In genomic region chr10:119238577-119238976, GRCh38 we compare ENCODE assay signal across 15 cellular contexts. TPM values are rescaled to one million over a fixed set of nuclear protein-coding genes. Genes with fewer than 3 reads are reported as not detected.
DNase-seq lines count a peak whose midpoint lies in the region; ATAC-seq and TF ChIP-seq lines count a peak whose summit lies in the region.
"Had no signal": no experiment of that assay in that cellular context is flagged by ENCODE, and none has a peak within 500 bp of the region (broad histone marks: within the 10 kb centered on the region; RNA-seq: fewer than 3 reads in every experiment).

No MANE protein-coding gene starts in this region.

- intact Hi-C loops in esophagus muscularis mucosa (cut with DNase I): no loop called here
- intact Hi-C loops in activated CD4-positive, alpha-beta memory T cell treated with anti-CD3 and anti-CD28 coated beads for 36 hours (cut with micrococcal nuclease): no loop called here
- intact Hi-C loops in testis (cut with DNase I; ENCODE audit: low total_unique reads): no loop called here

- no peak overlapping the region for H3K4me3 ChIP-seq in Peyer's patch
- H3K4me3 ChIP-seq in esophagus muscularis mucosa: no peak overlapping the region
- H3K4me3 ChIP-seq in testis: no peak overlapping the region
- H3K4me3 ChIP-seq: BLaER1 treated with 17β-estradiol and CSF1 and Interleukin-3, amounts not matched to agents 10 nM and 100 nM; breast epithelium had no signal

- H3K27ac ChIP-seq in Peyer's patch (peak overlapping the region in 3 of 4 donors; percentile 17 to 70 (median 46)), esophagus muscularis mucosa (replicated peaks in 1 of 4) (peak overlapping the region; percentile 47 to 68 (median 57)), testis (no peak overlapping the region)
- H3K27ac ChIP-seq: BLaER1 treated with 17β-estradiol and CSF1 and Interleukin-3, amounts not matched to agents 10 nM and 100 nM had no signal

- TF ChIP-seq EP300 in esophagus muscularis mucosa (IDR thresholded peaks at IDR 0.05): no peak

- TF ChIP-seq POLR2A in Peyer's patch (IDR thresholded peaks at IDR 0.05) (no peak), esophagus muscularis mucosa (IDR thresholded peaks at IDR 0.05; ENCODE audit: low read depth) (no peak), testis (IDR thresholded peaks at IDR 0.05) (no peak)

- H3K27ac Mint-ChIP-seq in naive B cell: peak overlapping the region in 5 of 6 donors; percentile 47 to 96 (median 67)
- peak overlapping the region; percentile 63 for H3K27ac Mint-ChIP-seq in stimulated activated memory B cell treated with anti-CD40 and anti-IgM and Interleukin-4, amounts not matched to agents 10 μg/mL and 1 μg/mL and 100 μg/mL, for 72 hours
- H3K27ac Mint-ChIP-seq in activated CD4-positive, alpha-beta memory T cell treated with anti-CD3 and anti-CD28 coated beads for 36 hours: no peak overlapping the region

- H3K36me3 Mint-ChIP-seq in naive B cell: peaks cover 0 to 7% of the 10 kb centered on the region in 2 donors
- no peaks in the 10 kb centered on the region for H3K36me3 Mint-ChIP-seq in stimulated activated memory B cell treated with anti-CD40 and anti-IgM and Interleukin-4, amounts not matched to agents 10 μg/mL and 1 μg/mL and 100 μg/mL, for 72 hours
- H3K36me3 Mint-ChIP-seq in activated CD4-positive, alpha-beta memory T cell treated with anti-CD3 and anti-CD28 coated beads for 36 hours: no peaks in the 10 kb centered on the region
- H3K36me3 Mint-ChIP-seq: activated naive CD4-positive, alpha-beta T cell treated with anti-CD3 and anti-CD28 coated beads, Interleukin-2, amount 10 ng/mL, durations not matched to agents 7 days and 5 days had no signal

- CTCF ChIA-PET in activated CD4-positive, alpha-beta memory T cell treated with anti-CD3 and anti-CD28 coated beads for 36 hours (lab: Charles Lee): no interaction called here

- H3K9me3 Mint-ChIP-seq in naive B cell: peaks cover 0 to 3% (median 0%) of the 10 kb centered on the region in 7 donors
- H3K9me3 Mint-ChIP-seq in stimulated activated memory B cell treated with anti-CD40 and anti-IgM and Interleukin-4, amounts not matched to agents 10 μg/mL and 1 μg/mL and 100 μg/mL, for 72 hours: peaks cover 2% of the 10 kb centered on the region
- H3K9me3 Mint-ChIP-seq in activated CD4-positive, alpha-beta memory T cell treated with anti-CD3 and anti-CD28 coated beads for 36 hours: peaks cover 2% of the 10 kb centered on the region
- H3K9me3 Mint-ChIP-seq: activated naive CD4-positive, alpha-beta T cell treated with anti-CD3 and anti-CD28 coated beads, Interleukin-2, amount 10 ng/mL, durations not matched to agents 7 days and 5 days had no signal

- POLR2A ChIA-PET in activated CD4-positive, alpha-beta memory T cell treated with anti-CD3 and anti-CD28 coated beads for 36 hours (lab: Charles Lee): no interaction called here

- TF ChIP-seq CTCF in Peyer's patch (IDR thresholded peaks at IDR 0.05) (no peak), esophagus muscularis mucosa (IDR thresholded peaks at IDR 0.05) (no peak), testis (IDR thresholded peaks at IDR 0.05) (no peak)

- H3K4me1 ChIP-seq in Peyer's patch (peaks cover 0 to 43% (median 2%) of the 10 kb centered on the region in 4 donors), esophagus muscularis mucosa (peaks cover 55 to 86% (median 74%) of the 10 kb centered on the region in 4 donors), testis (no peaks in the 10 kb centered on the region)
- H3K4me1 ChIP-seq: breast epithelium had no signal

- no peak for ATAC-seq in naive B cell (ENCODE audit: low read depth in 2 of 2)
- no peak for ATAC-seq in stimulated activated memory B cell treated with anti-CD40 and anti-IgM and Interleukin-4, amounts not matched to agents 10 μg/mL and 1 μg/mL and 100 μg/mL, for 72 hours

- H3K36me3 ChIP-seq in Peyer's patch (no peaks in the 10 kb centered on the region), esophagus muscularis mucosa (no peaks in the 10 kb centered on the region), testis (ENCODE audit: low read depth, missing control alignments) (no peaks in the 10 kb centered on the region)
- H3K36me3 ChIP-seq: BLaER1 treated with 17β-estradiol and CSF1 and Interleukin-3, amounts not matched to agents 10 nM and 100 nM; breast epithelium had no signal

- peaks cover 35 to 64% (median 64%) of the 10 kb centered on the region in 3 donors for H3K4me1 Mint-ChIP-seq in naive B cell
- peaks cover 75% of the 10 kb centered on the region for H3K4me1 Mint-ChIP-seq in stimulated activated memory B cell treated with anti-CD40 and anti-IgM and Interleukin-4, amounts not matched to agents 10 μg/mL and 1 μg/mL and 100 μg/mL, for 72 hours
- H3K4me1 Mint-ChIP-seq in activated CD4-positive, alpha-beta memory T cell treated with anti-CD3 and anti-CD28 coated beads for 36 hours (ENCODE audit: low read depth): peaks cover 39% of the 10 kb centered on the region

- no peaks in the 10 kb centered on the region for H3K9me3 ChIP-seq in Peyer's patch
- no peaks in the 10 kb centered on the region for H3K9me3 ChIP-seq in esophagus muscularis mucosa
- H3K9me3 ChIP-seq in testis: no peaks in the 10 kb centered on the region
- H3K9me3 ChIP-seq: breast epithelium had no signal

- 83% methylated on average over 8 of the region's 8 CpGs for WGBS in esophagus muscularis mucosa
- 78 to 85% methylated on average over 8 of the region's 8 CpGs for WGBS in testis, 2 donors

- DNase-seq in Peyer's patch (no peak), esophagus muscularis mucosa (ENCODE audit: extremely low spot score) (no peak), naive B cell (no peak), HPDE6-E6E7 (ENCODE audit: extremely low spot score) (no peak), testis (no peak)
- no peak for DNase-seq in activated CD8-positive, alpha-beta memory T cell treated with anti-CD3 and anti-CD28 coated beads for 24 hours
- no peak for DNase-seq in activated CD4-positive, alpha-beta memory T cell treated with anti-CD3 and anti-CD28 coated beads for 36 hours
- DNase-seq: activated naive CD4-positive, alpha-beta T cell treated with anti-CD3 and anti-CD28 coated beads, Interleukin-2, amount 10 ng/mL, durations not matched to agents 7 days and 5 days; DMS79 treated with DMSO at 0.1 percent for 48 hours; MM.1S; NCI-H1930; NCI-H524 treated with DMSO at 0.1 percent for 48 hours had no signal

- H3K27me3 ChIP-seq in Peyer's patch (no peaks in the 10 kb centered on the region), esophagus muscularis mucosa (no peaks in the 10 kb centered on the region), testis (no peaks in the 10 kb centered on the region)
- H3K27me3 ChIP-seq: BLaER1 treated with 17β-estradiol and CSF1 and Interleukin-3, amounts not matched to agents 10 nM and 100 nM; breast epithelium had no signal

- no peaks in the 10 kb centered on the region for H3K27me3 Mint-ChIP-seq in naive B cell
- H3K27me3 Mint-ChIP-seq in stimulated activated memory B cell treated with anti-CD40 and anti-IgM and Interleukin-4, amounts not matched to agents 10 μg/mL and 1 μg/mL and 100 μg/mL, for 72 hours: no peaks in the 10 kb centered on the region
- H3K27me3 Mint-ChIP-seq in activated CD4-positive, alpha-beta memory T cell treated with anti-CD3 and anti-CD28 coated beads for 36 hours: no peaks in the 10 kb centered on the region
- H3K27me3 Mint-ChIP-seq: activated naive CD4-positive, alpha-beta T cell treated with anti-CD3 and anti-CD28 coated beads, Interleukin-2, amount 10 ng/mL, durations not matched to agents 7 days and 5 days had no signal

- H3K4me3 Mint-ChIP-seq in naive B cell: no peak overlapping the region
- no peak overlapping the region for H3K4me3 Mint-ChIP-seq in stimulated activated memory B cell treated with anti-CD40 and anti-IgM and Interleukin-4, amounts not matched to agents 10 μg/mL and 1 μg/mL and 100 μg/mL, for 72 hours
- no peak overlapping the region for H3K4me3 Mint-ChIP-seq in activated CD4-positive, alpha-beta memory T cell treated with anti-CD3 and anti-CD28 coated beads for 36 hours
- H3K4me3 Mint-ChIP-seq: activated naive CD4-positive, alpha-beta T cell treated with anti-CD3 and anti-CD28 coated beads, Interleukin-2, amount 10 ng/mL, durations not matched to agents 7 days and 5 days had no signal

RNA-seq across cellular contexts. Expression of gene GRK5, which starts 31.2 kb away (rescaled TPM):
- total RNA-seq in Peyer's patch: 10 to 100 TPM in 3 of 4 donors, 1 to 10 TPM in 1; 10.0 to 61.9 (median 18.1) TPM
- 10 to 100 TPM; 39.6 to 64.4 (median 50.7) TPM for total RNA-seq in esophagus muscularis mucosa
- 10 to 100 TPM in 4 of 6 donors, 1 to 10 TPM in 2; 7.2 to 24.6 (median 13.7) TPM for polyA plus RNA-seq in naive B cell (ENCODE audit: low read depth in 6 of 6)
- 10 to 100 TPM; 22.7 to 23.0 TPM for total RNA-seq in activated CD4-positive, alpha-beta memory T cell treated with anti-CD3 and anti-CD28 coated beads for 36 hours
- total RNA-seq in testis: 1 to 10 TPM; 4.5 to 5.5 TPM
- polyA plus RNA-seq in testis (ENCODE audit: insufficient read depth, low read depth, low replicate concordance): 10.3 TPM

RNA-seq across cellular contexts. Expression of gene PRDX3, which starts 60.0 kb away (rescaled TPM):
- total RNA-seq in Peyer's patch: 100 to 1,000 TPM in 2 of 4 donors, 10 to 100 TPM in 2; 76.2 to 138 (median 107) TPM
- 100 to 1,000 TPM; 128 to 195 (median 171) TPM for total RNA-seq in esophagus muscularis mucosa
- polyA plus RNA-seq in naive B cell (ENCODE audit: low read depth in 6 of 6): 10 to 100 TPM; 32.2 to 63.0 (median 54.7) TPM
- 100 to 1,000 TPM; 173 to 182 TPM for total RNA-seq in activated CD4-positive, alpha-beta memory T cell treated with anti-CD3 and anti-CD28 coated beads for 36 hours
- 100 to 1,000 TPM in 1 of 2 donors, 10 to 100 TPM in 1; 71.7 to 118 TPM for total RNA-seq in testis
- polyA plus RNA-seq in testis (ENCODE audit: insufficient read depth, low read depth, low replicate concordance): 101 TPM

Comparison
In these comparisons a context has a peak if more than half of its experiments do, and no peak if none do; other contexts are left out.
1. H3K27ac ChIP-seq: peak in Peyer's patch (3 of 4) and esophagus muscularis mucosa (4 of 4); none in testis (0 of 2).